14 cellular contexts compared by ENCODE assay signal in the genomic region with DNA sequence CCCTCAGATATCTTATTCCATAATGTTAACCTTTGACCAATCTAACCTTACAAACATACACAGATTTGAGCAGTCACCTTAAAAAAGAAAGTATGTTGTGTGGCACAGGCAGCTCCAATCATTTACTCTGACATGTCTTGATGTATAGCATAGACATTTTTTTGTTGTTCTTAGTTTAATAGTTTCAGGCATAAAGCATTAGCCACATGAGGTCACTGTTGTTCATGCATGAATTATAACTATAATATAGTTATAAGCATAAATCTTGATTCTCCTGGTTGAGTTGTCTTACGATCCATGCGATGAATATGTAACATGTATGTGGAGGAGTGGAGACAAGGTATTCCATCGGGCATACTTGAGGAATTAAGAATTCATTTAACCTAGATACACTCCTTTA. TPM values are rescaled to one million over a fixed set of nuclear protein-coding genes. Genes with fewer than 3 reads are reported as not detected.
A peak's percentile ranks its signal among the peaks of the same experiment; 100 is the strongest.
DNase-seq lines count a peak whose midpoint lies in the region; ATAC-seq, FAIRE-seq and TF ChIP-seq lines count a peak whose summit lies in the region.
"Had no signal": no experiment of that assay in that cellular context is flagged by ENCODE, and none has a peak within 500 bp of the region (broad histone marks: within the 10 kb centered on the region; RNA-seq: fewer than 3 reads in every experiment).

No MANE protein-coding gene starts in this region.

- TF ChIP-seq CTCF in DND-41 (IDR thresholded peaks at IDR 0.05; ENCODE audit: borderline replicate concordance, extremely low read depth, low read length, poor library complexity, severe bottlenecking) (peak; percentile 25), Panc1 (IDR thresholded peaks at IDR 0.05) (peak; percentile 70; the same call in 1 of the 2 replicates), colonic mucosa (IDR thresholded peaks at IDR 0.05) (no peak)

- H3K4me2 ChIP-seq in DND-41 (ENCODE audit: insufficient read depth, low read length), result no peak overlapping the region

- H3K9ac ChIP-seq in DND-41 (ENCODE audit: low read depth, low read length) (no peak overlapping the region), colonic mucosa (ENCODE audit: low read depth in 2 of 2, low read length in 2 of 2) (no peak overlapping the region)

- FAIRE-seq in urothelium cell line (lab: Jason Lieb, UNC), result no peak
- FAIRE-seq: G401.6, islet of Langerhans had no signal

- POLR2A ChIA-PET in Panc1 (lab: Charles Lee), result no interaction called here

- H3K4me1 ChIP-seq in DND-41 (ENCODE audit: insufficient read depth, low read length) (no peaks in the 10 kb centered on the region), Panc1 (ENCODE audit: control insufficient read depth, insufficient read depth, low read length) (peaks cover 7% of the 10 kb centered on the region; the same call in 1 of the 2 replicates), colonic mucosa (no peaks in the 10 kb centered on the region)
- H3K4me1 ChIP-seq: right lobe of liver had no signal

- CTCF ChIA-PET in Panc1 (lab: Charles Lee), result no interaction called here

- H4K20me1 ChIP-seq in DND-41 (ENCODE audit: insufficient read depth, low read length), result no peaks in the 10 kb centered on the region

- in situ Hi-C loops in Panc1 (cut with HindIII; ENCODE audit: low pct_unique_long_range_greater_than_20kb, low sequenced_read_pairs), result no loop called here

- H3K79me2 ChIP-seq in DND-41 (ENCODE audit: insufficient read depth, low read length), result no peaks in the 10 kb centered on the region

- H3K36me3 ChIP-seq in DND-41 (ENCODE audit: insufficient read depth, low read length) (no peaks in the 10 kb centered on the region), Panc1 (ENCODE audit: control insufficient read depth, insufficient read depth, low read length) (no peaks in the 10 kb centered on the region), colonic mucosa (no peaks in the 10 kb centered on the region)
- H3K36me3 ChIP-seq: right lobe of liver had no signal

- no TSS peak for BruUV-seq in Panc1 (replicated peaks; lab: Mats Ljungman, UMichigan)

- ATAC-seq in DND-41 (ENCODE audit: insufficient read depth, low read depth) (no peak), Panc1 (peak; percentile 84)
- ATAC-seq: right lobe of liver; stimulated activated naive B cell treated with anti-CD40 and anti-IgM and Interleukin-4, amounts not matched to agents 10 μg/mL and 1 μg/mL and 100 μg/mL, for 72 hours had no signal

- no peak overlapping the region for H2AFZ ChIP-seq in DND-41 (ENCODE audit: low read depth, low read length)

- H3K9me3 ChIP-seq in DND-41 (ENCODE audit: insufficient read depth, low read length, severe bottlenecking) (no peaks in the 10 kb centered on the region), Panc1 (ENCODE audit: control insufficient read depth, insufficient read depth, low read depth, low read length) (no peaks in the 10 kb centered on the region), colonic mucosa (no peaks in the 10 kb centered on the region)
- H3K9me3 ChIP-seq: right lobe of liver had no signal

- no peak overlapping the region for H3K27ac ChIP-seq in DND-41 (ENCODE audit: low read length)
- peak overlapping the region; percentile 63; the same call in 1 of the 2 replicates for H3K27ac ChIP-seq in Panc1 (ENCODE audit: low read length)
- no peak overlapping the region for H3K27ac ChIP-seq in colonic mucosa
- H3K27ac ChIP-seq: right lobe of liver had no signal

- intact Hi-C loops in Panc1 (cut with micrococcal nuclease; ENCODE audit: unreplicated experiment) (loop anchor here (5.0 kb wide), 2 partner anchors 1020 to 1075 kb away; no protein-coding TSS in a partner anchor), colonic mucosa (cut with DNase I) (no loop called here)

- no peak overlapping the region for H3K4me3 ChIP-seq in DND-41 (ENCODE audit: low read depth in 1 of 2, low read length in 2 of 2)
- H3K4me3 ChIP-seq in Panc1 (ENCODE audit: low read depth in 2 of 2, low read length in 2 of 2), result no peak overlapping the region
- H3K4me3 ChIP-seq in colonic mucosa, result no peak overlapping the region
- H3K4me3 ChIP-seq: right lobe of liver had no signal

- DNase-seq in DND-41 (no peak), KG1 (lab: John Stamatoyannopoulos, UW) (peak; percentile 28), Panc1 (ENCODE audit: low read depth, low spot score) (peak; percentile 18), globus pallidus (ENCODE audit: low spot score) (peak; percentile 5), urothelium cell line (ENCODE audit: low spot score) (no peak), GOT3 (lab: John Stamatoyannopoulos, UW) (no peak), colonic mucosa (no peak)
- no peak for DNase-seq in activated naive CD4-positive, alpha-beta T cell treated with anti-CD3 and anti-CD28 coated beads, Interleukin-2, amount 50 U/mL, for 16 hours
- DNase-seq: right lobe of liver; RPMI8226; stimulated activated naive B cell treated with anti-CD40 and anti-IgM and Interleukin-4, amounts not matched to agents 10 μg/mL and 1 μg/mL and 100 μg/mL, for 72 hours had no signal

- H3K27me3 ChIP-seq in DND-41 (ENCODE audit: insufficient read depth, low read length, poor library complexity) (no peaks in the 10 kb centered on the region), Panc1 (ENCODE audit: control insufficient read depth, insufficient read depth, low read length) (no peaks in the 10 kb centered on the region), colonic mucosa (no peaks in the 10 kb centered on the region)
- H3K27me3 ChIP-seq: right lobe of liver had no signal

RNA-seq across cellular contexts. Expression of a gene that starts 26.1 kb away (rescaled TPM):
- total RNA-seq in Panc1 (2021; ENCODE audit: unreplicated experiment) (2.6 TPM), colonic mucosa (under 1 TPM in 1 of 2 donors, not detected in 1; 0.21 TPM)
- polyA plus RNA-seq in Panc1 (2012; ENCODE audit: insufficient read length), result 2.2 TPM
- total RNA-seq: dermis microvascular lymphatic vessel endothelial cell had no signal

Comparison
In these comparisons a context has a peak if more than half of its experiments do, and no peak if none do; other contexts are left out.
1. DNase-seq: peak in KG1 (single experiment), Panc1 (single experiment) and globus pallidus (single experiment); none in DND-41 (single experiment), activated naive CD4-positive, alpha-beta T cell treated with anti-CD3 and anti-CD28 coated beads, Interleukin-2, amount 50 U/mL, for 16 hours (single experiment), urothelium cell line (single experiment), GOT3 (single experiment) and colonic mucosa (single experiment).